Comparison of ENCODE assay signal across 2 cellular contexts in genomic region chr10:123995082-123995460, GRCh38.
TF ChIP-seq lines count a peak whose summit lies in the region.

No MANE protein-coding gene starts in this region.

TF ChIP-seq in endothelial cell of umbilical vein, 7 proteins besides CTCF, POLR2A, EP300 and RAD21 (continued from another document):
- TF ChIP-seq EZH2 (IDR thresholded peaks at IDR 0.05; ENCODE audit: borderline replicate concordance, low read depth, low read length, severe bottlenecking) = no peak

TF ChIP-seq in neural cell, 6 proteins besides CTCF, POLR2A, EP300 and RAD21 (continued from another document):
- TF ChIP-seq REST (IDR thresholded peaks at IDR 0.05; ENCODE audit: borderline replicate concordance) (no peak), TAF1 (IDR thresholded peaks at IDR 0.05; ENCODE audit: low read depth) (no peak)
